ENCODE assay signal across 2 cellular contexts in genomic region chr5:72996632-72997031, GRCh38.
TF ChIP-seq lines count a peak whose summit lies in the region.

No MANE protein-coding gene starts in this region.

TF ChIP-seq in GM23338, 12 proteins besides CTCF, POLR2A, EP300 and RAD21:
- no peak for TF ChIP-seq ZNF114 (CRISPR knock-in tag; IDR thresholded peaks at IDR 0.05)
- TF ChIP-seq ZNF331 (CRISPR knock-in tag; IDR thresholded peaks at IDR 0.05; ENCODE audit: low read depth): no peak
- no peak for TF ChIP-seq EZH2phosphoT487 (IDR thresholded peaks at IDR 0.05; ENCODE audit: unreplicated experiment)
- no peak for TF ChIP-seq EZH2 (IDR thresholded peaks at IDR 0.05; ENCODE audit: low read depth, unreplicated experiment)
- no peak for TF ChIP-seq ETS1 (IDR thresholded peaks at IDR 0.05)
- no peak for TF ChIP-seq NANOG (IDR thresholded peaks at IDR 0.05; ENCODE audit: borderline replicate concordance)
- TF ChIP-seq POLR2AphosphoS5 (IDR thresholded peaks at IDR 0.05; ENCODE audit: low read depth): no peak
- no peak for TF ChIP-seq REST (IDR thresholded peaks at IDR 0.05; ENCODE audit: unreplicated experiment)
- no peak for TF ChIP-seq ZNF462 (CRISPR knock-in tag; IDR thresholded peaks at IDR 0.05)
- no peak for TF ChIP-seq JUNB (IDR thresholded peaks at IDR 0.05; ENCODE audit: unreplicated experiment)
- no peak for TF ChIP-seq STAT1 (IDR thresholded peaks at IDR 0.05; ENCODE audit: unreplicated experiment)
- TF ChIP-seq CREB1 (CRISPR knock-in tag; IDR thresholded peaks at IDR 0.05; ENCODE audit: low read depth): no peak

TF ChIP-seq in K562, 482 proteins besides CTCF, POLR2A, EP300 and RAD21:
- TF ChIP-seq ZBTB17 (CRISPR knock-in tag; IDR thresholded peaks at IDR 0.05) (no peak), ZNF830 (CRISPR knock-in tag; IDR thresholded peaks at IDR 0.05) (no peak), ADNP (tag; IDR thresholded peaks at IDR 0.05) (no peak), XRCC3 (IDR thresholded peaks at IDR 0.05) (no peak), C11orf30 (IDR thresholded peaks at IDR 0.05; ENCODE audit: low read depth) (no peak), WHSC1 (IDR thresholded peaks at IDR 0.05; ENCODE audit: low read length) (no peak), ZNF407 (IDR thresholded peaks at IDR 0.05; ENCODE audit: low read depth) (no peak), POLR2G (IDR thresholded peaks at IDR 0.05; ENCODE audit: low read depth, low read length) (peak; percentile 52)
